Comparison of ENCODE assay signal across 8 cellular contexts in the genomic region with DNA sequence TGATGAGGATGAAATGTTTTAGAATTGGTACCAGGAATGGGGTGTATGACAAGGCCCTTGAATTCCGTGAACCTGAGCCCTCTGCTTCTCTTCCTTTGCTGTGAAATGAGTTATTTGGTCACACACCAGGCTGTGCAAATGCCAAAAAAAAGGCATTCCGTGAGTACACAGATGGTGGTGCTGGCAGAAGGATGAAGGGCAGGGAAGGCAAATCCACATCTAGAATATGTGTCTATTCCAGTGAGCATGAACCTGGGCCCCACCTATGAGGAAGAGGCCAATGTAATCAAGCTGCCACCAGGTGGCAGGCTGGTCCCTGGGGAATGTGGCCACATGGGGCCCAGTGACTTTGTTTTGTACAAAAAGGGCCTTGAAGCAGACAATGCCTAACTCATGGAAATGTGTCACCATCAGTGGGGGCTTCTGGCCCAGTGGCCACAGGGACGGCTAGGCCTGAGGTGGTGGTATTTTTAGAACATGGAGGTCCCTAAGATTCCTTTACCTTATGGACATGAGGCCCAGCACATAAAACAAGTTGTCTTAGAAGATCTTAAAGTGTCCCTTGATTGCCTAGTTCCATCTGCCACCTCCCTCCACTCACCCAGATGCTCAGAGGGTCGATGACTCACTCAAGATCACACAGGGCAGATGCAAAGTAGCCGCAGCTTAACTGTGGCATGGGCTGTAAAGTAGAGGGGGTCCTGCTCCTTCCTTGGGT.
DNase-seq lines count a peak whose midpoint lies in the region; ATAC-seq and TF ChIP-seq lines count a peak whose summit lies in the region.

No MANE protein-coding gene starts in this region.

- no peaks in the 10 kb centered on the region for H3K27me3 ChIP-seq in layer of hippocampus (ENCODE audit: control insufficient read depth, insufficient read depth, low read length)

- H3K4me3 ChIP-seq in WI38 (ENCODE audit: low read depth, low read length), result no peak overlapping the region

- ATAC-seq in GM18870 (IDR thresholded peaks at IDR 0.05; ENCODE audit: unreplicated experiment), result no peak

- TF ChIP-seq CTCF in WI38 (IDR thresholded peaks at IDR 0.05; ENCODE audit: low read depth, low read length), result peak; percentile 69

- in situ Hi-C loops in T47D (cut with HindIII; ENCODE audit: low pct_unique_long_range_greater_than_20kb, low sequenced_read_pairs), result no loop called here

- DNase-seq in NCI-H2196 (lab: John Stamatoyannopoulos, UW; ENCODE audit: unreplicated experiment), result peak; percentile 39
- no peak for DNase-seq in NCI-H2196 treated with DMSO at 0.1 percent for 48 hours (lab: John Stamatoyannopoulos, UW; ENCODE audit: unreplicated experiment)
- peak; percentile 46 for DNase-seq in NCI-H1105 treated with DMSO at 0.1 percent for 48 hours (lab: John Stamatoyannopoulos, UW)
- peak; percentile 62 to 82 for DNase-seq in T47D (ENCODE audit: low read depth in 1 of 2, low spot score in 1 of 2)
- DNase-seq in stimulated activated CD4-positive, alpha-beta T cell treated with anti-CD3 and anti-CD28 coated beads, TNF-alpha, amount 100 ng/mL, for 1 hour (ENCODE audit: low read depth in 3 of 3, low spot score in 1 of 3), result peak; percentile 51 to 65 (median 56)

- peak overlapping the region; percentile 70 for H3K27ac ChIP-seq in layer of hippocampus (ENCODE audit: low read depth, low read length)
